19 cellular contexts compared by ENCODE assay signal in genomic region chr15:70301396-70301795, GRCh38.
DNase-seq lines count a peak whose midpoint lies in the region; ATAC-seq, FAIRE-seq and TF ChIP-seq lines count a peak whose summit lies in the region.
"Had no signal": no experiment of that assay in that cellular context is flagged by ENCODE, and none has a peak within 500 bp of the region (broad histone marks: within the 10 kb centered on the region; RNA-seq: fewer than 3 reads in every experiment).

No MANE protein-coding gene starts in this region.

- DNase-seq in GM12878 (ENCODE audit: low read depth, low spot score) = no peak
- DNase-seq in sciatic nerve (ENCODE audit: low spot score) = no peak
- no peak for DNase-seq in AG08396 (ENCODE audit: low spot score)
- DNase-seq in amniotic stem cell (lab: John Stamatoyannopoulos, UW) = no peak
- no peak for DNase-seq in activated CD4-positive, alpha-beta T cell treated with anti-CD3 and anti-CD28 coated beads, Interleukin-2, amount 50 U/mL, for 1 hour
- no peak for DNase-seq in SIG-M5 treated with dmso at 0.1 percent for 504 hours (lab: John Stamatoyannopoulos, UW; ENCODE audit: unreplicated experiment)
- DNase-seq: ACHN, Caco-2, GF-D8, HCEC 1CT, MV-4-11, NCI-H1694 treated with DMSO at 0.1 percent for 48 hours, NCI-H2107, NCI-H524 treated with DMSO at 0.1 percent for 48 hours, SJCRH30 had no signal

- BruUV-seq in GM12878 (replicated peaks; lab: Mats Ljungman, UMichigan) = no TSS peak

- no peak for ATAC-seq in GM12878
- peak; percentile 64 for ATAC-seq in sciatic nerve
- ATAC-seq: GM23338 had no signal

- no peaks in the 10 kb centered on the region for H3K36me3 ChIP-seq in KMS-11 (ENCODE audit: insufficient read depth)
- H3K36me3 ChIP-seq in GM12878 (ENCODE audit: control insufficient read depth in 2 of 2, insufficient read depth in 2 of 2, low read length in 1 of 2) = no peaks in the 10 kb centered on the region
- H3K36me3 ChIP-seq: SJCRH30 had no signal

- TF ChIP-seq EP300 in GM12878 (IDR thresholded peaks at IDR 0.05; ENCODE audit: borderline replicate concordance in 1 of 2, control insufficient read depth in 1 of 2, low read depth in 2 of 2, low read length in 2 of 2) = no peak

- SMC1A ChIA-PET in GM12878 (lab: Charles Lee; ENCODE audit: uncharacterized antibody, unreplicated experiment) = interaction anchor here (1.1 to 2.0 kb wide), 8 partner anchors 14 to 191 kb away, joined by 3 to 7 read pairs (median 3); no protein-coding TSS in a partner anchor

- H3K79me2 ChIP-seq in KMS-11 (ENCODE audit: insufficient read depth, low read depth) (no peaks in the 10 kb centered on the region), GM12878 (ENCODE audit: control insufficient read depth, insufficient read depth, low read length) (no peaks in the 10 kb centered on the region)

- 85% methylated on average over 5 of the region's 5 CpGs for WGBS in GM12878 (ENCODE audit: insufficient coverage, insufficient replicate concordance, low lambda C conversion rate, missing lambda C conversion rate)

- H2AFZ ChIP-seq in KMS-11 (ENCODE audit: low read depth) = peak overlapping the region; percentile 51
- no peak overlapping the region for H2AFZ ChIP-seq in GM12878 (ENCODE audit: control insufficient read depth, low read depth, low read length)
- H2AFZ ChIP-seq: GM23338, PC-9 had no signal

- RAD21 ChIA-PET in GM12878 (lab: Charles Lee; ENCODE audit: unreplicated experiment) = interaction anchor here (1.5 kb wide), 1 partner anchor 18 kb away, joined by 10 read pairs; no protein-coding TSS in a partner anchor

- H3K4me2 ChIP-seq in KMS-11 (peak overlapping the region; percentile 96), GM12878 (ENCODE audit: control insufficient read depth, insufficient read depth) (no peak overlapping the region; the same call in 1 of the 2 replicates)
- H3K4me2 ChIP-seq: GM23338, PC-9 had no signal

- H3K27me3 ChIP-seq in KMS-11 (ENCODE audit: insufficient read depth, low read depth) (no peaks in the 10 kb centered on the region), GM12878 (replicated peaks in 1 of 2; ENCODE audit: control insufficient read depth in 2 of 2, insufficient read depth in 2 of 2, low read length in 1 of 2) (no peaks in the 10 kb centered on the region; a peak in 1 of 4 replicates)

- H3K4me1 ChIP-seq in KMS-11 (ENCODE audit: low read depth, poor library complexity, severe bottlenecking) = peaks cover 45% of the 10 kb centered on the region
- peaks cover 19% of the 10 kb centered on the region for H3K4me1 ChIP-seq in GM12878 (ENCODE audit: control insufficient read depth, insufficient read depth, low read length)
- H3K4me1 ChIP-seq: Caco-2, SJCRH30 had no signal

- no peak for TF ChIP-seq POLR2A in GM12878 (IDR thresholded peaks at IDR 0.05; ENCODE audit: low read depth, low read length)

- H3K9me3 ChIP-seq in GM12878 (replicated peaks; ENCODE audit: control insufficient read depth, insufficient read depth, low read length) = no peaks in the 10 kb centered on the region; the same call in 2 of the 3 replicates
- H3K9me3 ChIP-seq: Caco-2 had no signal

- POLR2A ChIA-PET in GM12878 (lab: Charles Lee) = interaction anchor here (1.3 kb wide), 1 partner anchor 18 kb away, joined by 3 read pairs; no protein-coding TSS in a partner anchor

- TF ChIP-seq CTCF in KMS-11 (conservative IDR thresholded peaks at IDR 0.05; ENCODE audit: low read depth, low read length) (no peak), GM12878 (IDR thresholded peaks at IDR 0.05 in 2 of 3, conservative IDR thresholded peaks at IDR 0.05 in 1 of 3; ENCODE audit: control insufficient read depth in 2 of 3, extremely low read depth in 1 of 3, insufficient read depth in 1 of 3, low read depth in 3 of 3, low read length in 3 of 3) (no peak)

- H3K9ac ChIP-seq in KMS-11 (peak overlapping the region; percentile 70), GM12878 (ENCODE audit: control insufficient read depth, insufficient read depth, low read length) (no peak overlapping the region)

- TF ChIP-seq RAD21 in GM12878 (IDR thresholded peaks at IDR 0.05; ENCODE audit: insufficient read depth, low read depth, low read length) = no peak

- in situ Hi-C loops in GM12878 (cut with MboI) = no loop called here

- H4K20me1 ChIP-seq in KMS-11 (ENCODE audit: insufficient read depth) (no peaks in the 10 kb centered on the region), GM12878 (ENCODE audit: control insufficient read depth, insufficient read depth) (peaks cover 5% of the 10 kb centered on the region; the same call in 1 of the 2 replicates)

- intact Hi-C loops in GM12878 (cut with micrococcal nuclease; ENCODE audit: unreplicated experiment) = loop anchor here (2.0 kb wide), 1 partner anchor 17 kb away; no protein-coding TSS in a partner anchor
- intact Hi-C loops in sciatic nerve (cut with DNase I) = no loop called here

- H3K27ac ChIP-seq in KMS-11 (peak overlapping the region; percentile 100), GM12878 (ENCODE audit: control insufficient read depth, insufficient read depth) (no peak overlapping the region)
- H3K27ac ChIP-seq: PC-9, RWPE1, SJCRH30 had no signal

- CTCF ChIA-PET in GM12878 (lab: Yijun Ruan, JAX) = interaction anchor here (1.2 kb wide), 1 partner anchor 187 kb away, joined by 4 read pairs; no protein-coding TSS in a partner anchor

- peak; percentile 18 for FAIRE-seq in GM12878 (lab: Jason Lieb, UNC)

- H3K4me3 ChIP-seq in KMS-11 (IDR thresholded peaks at IDR 0.05; ENCODE audit: insufficient read depth, low read depth, low read length) (no peak overlapping the region), GM12878 (no peak overlapping the region)
- H3K4me3 ChIP-seq: GM23338, PC-9, SJCRH30 had no signal

TF ChIP-seq in GM12878, 131 proteins besides CTCF, POLR2A, EP300 and RAD21:
- TF ChIP-seq E4F1 (IDR thresholded peaks at IDR 0.05; ENCODE audit: borderline replicate concordance, partially characterized antibody) (no peak), SIN3A (IDR thresholded peaks at IDR 0.05; ENCODE audit: low read depth, low read length) (no peak)
